Comparison of ENCODE assay signal across 8 cellular contexts in the genomic region with DNA sequence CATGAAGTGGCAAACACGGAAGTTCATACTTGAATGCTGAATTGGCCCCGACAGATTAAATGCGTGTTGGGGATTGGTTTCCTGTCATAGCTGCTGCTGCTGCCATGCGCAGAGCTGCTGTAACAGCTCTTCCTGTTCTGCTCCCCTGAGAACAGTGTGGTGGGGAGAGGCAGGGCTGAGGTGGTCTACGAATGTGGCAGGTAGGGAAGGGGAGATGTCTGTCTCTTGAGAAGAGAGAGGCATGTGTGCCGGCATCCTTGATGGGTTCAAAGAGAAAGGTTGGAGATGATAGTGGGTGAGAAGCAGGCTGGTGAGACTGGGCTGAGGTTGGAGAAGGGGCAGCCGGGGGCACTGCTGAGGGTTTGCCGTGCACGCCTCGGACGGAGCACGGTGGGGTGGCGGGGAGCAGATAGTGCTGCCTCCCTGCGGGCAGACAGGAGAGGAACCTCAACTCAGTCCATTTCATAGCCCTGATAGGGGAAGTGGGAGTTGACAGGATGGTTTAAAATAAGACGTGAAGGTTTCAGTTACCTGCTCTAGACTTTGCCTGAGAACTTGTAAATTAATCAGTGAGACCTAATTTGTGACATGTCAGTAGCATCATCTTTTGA. TPM values are rescaled to one million over a fixed set of nuclear protein-coding genes. Genes with fewer than 3 reads are reported as not detected.
A peak's percentile ranks its signal among the peaks of the same experiment; 100 is the strongest.
DNase-seq lines count a peak whose midpoint lies in the region; ATAC-seq and TF ChIP-seq lines count a peak whose summit lies in the region.

No MANE protein-coding gene starts in this region.

- POLR2A ChIA-PET in CD8-positive, alpha-beta T cell (lab: Charles Lee): interaction anchor here (0.6 to 2.6 kb wide), 19 partner anchors 13 to 499 kb away, joined by 3 to 16 read pairs (median 4); partner anchors contain the start of genes EPB41L5, RALB, TMEM177 and TMEM185B

- H3K36me3 Mint-ChIP-seq in CD8-positive, alpha-beta T cell: peaks cover 2% of the 10 kb centered on the region
- peaks cover 2% of the 10 kb centered on the region for H3K36me3 Mint-ChIP-seq in activated CD8-positive, alpha-beta memory T cell treated with anti-CD3 and anti-CD28 coated beads, Interleukin-2, amount 10 ng/mL, durations not matched to agents 7 days and 5 days

- H3K36me3 ChIP-seq in CD8-positive, alpha-beta T cell (ENCODE audit: insufficient read depth, low read length): no peaks in the 10 kb centered on the region
- H3K36me3 ChIP-seq in KOPT-K1 (ENCODE audit: insufficient read depth, low read length) (no peaks in the 10 kb centered on the region), gastroesophageal sphincter (peaks cover 0 to 24% of the 10 kb centered on the region in 2 donors)

- intact Hi-C loops in CD8-positive, alpha-beta T cell (cut with DNase I, micrococcal nuclease): loop anchor here (1.0 to 5.0 kb wide), 16 partner anchors 46 to 810 kb away; partner anchors contain the start of genes EPB41L5 (in 2 of the 2), PTPN4 (in 2 of the 2), RALB (in 2 of the 2) and C2orf76 (in 1 of the 2)

- peaks cover 56% of the 10 kb centered on the region for H3K4me1 ChIP-seq in CD8-positive, alpha-beta T cell (ENCODE audit: insufficient read depth, low read length)
- peaks cover 0 to 10% (median 0%) of the 10 kb centered on the region in 3 donors for H3K4me1 ChIP-seq in gastroesophageal sphincter

- peak overlapping the region; percentile 63 for H3K4me3 ChIP-seq in CD8-positive, alpha-beta T cell (ENCODE audit: low read depth, low read length)
- H3K4me3 ChIP-seq in gastroesophageal sphincter: peak overlapping the region in 1 of 2 donors; percentile 20

- CTCF ChIA-PET in CD8-positive, alpha-beta T cell (lab: Charles Lee): interaction anchor here (0.6 to 3.8 kb wide), 38 partner anchors 7 to 536 kb away, joined by 3 to 73 read pairs (median 5); partner anchors contain the start of genes EPB41L5, PTPN4, RALB and TMEM185B
- CTCF ChIA-PET in activated CD8-positive, alpha-beta memory T cell treated with anti-CD3 and anti-CD28 coated beads, Interleukin-2, amount 10 ng/mL, durations not matched to agents 7 days and 5 days (lab: Charles Lee): interaction anchor here (0.6 to 6.4 kb wide), 27 partner anchors 8 to 504 kb away, joined by 3 to 93 read pairs (median 4); partner anchors contain the start of genes EPB41L5, PTPN4 and TMEM185B

- DNase-seq in CD8-positive, alpha-beta T cell: peak; percentile 63 to 89 (median 76)
- peak; percentile 89 for DNase-seq in activated CD8-positive, alpha-beta memory T cell treated with anti-CD3 and anti-CD28 coated beads, Interleukin-2, amount 10 ng/mL, durations not matched to agents 7 days and 5 days
- DNase-seq in stimulated activated CD4-positive, alpha-beta T cell treated with anti-CD3 and anti-CD28 coated beads, Interleukin-4, amount 100 ng/mL, for 4 hours: peak; percentile 68 to 82
- DNase-seq in DMS79 treated with DMSO at 0.1 percent for 48 hours (lab: John Stamatoyannopoulos, UW) (no peak), OCI-M2 (lab: John Stamatoyannopoulos, UW; ENCODE audit: unreplicated experiment) (no peak)

- TF ChIP-seq POLR2A in gastroesophageal sphincter (IDR thresholded peaks at IDR 0.05): no peak

- no peak for TF ChIP-seq EP300 in gastroesophageal sphincter (IDR thresholded peaks at IDR 0.05)

- H3K27me3 ChIP-seq in CD8-positive, alpha-beta T cell (ENCODE audit: insufficient read depth, low read length): no peaks in the 10 kb centered on the region
- H3K27me3 ChIP-seq in gastroesophageal sphincter: no peaks in the 10 kb centered on the region

- peak; percentile 93 for ATAC-seq in CD8-positive, alpha-beta T cell
- peak; percentile 97 for ATAC-seq in GM21390 (IDR thresholded peaks at IDR 0.05; ENCODE audit: unreplicated experiment)
- ATAC-seq in activated CD8-positive, alpha-beta memory T cell treated with anti-CD3 and anti-CD28 coated beads, Interleukin-2, amount 10 ng/mL, durations not matched to agents 7 days and 5 days: peak; percentile 95
- ATAC-seq in gastroesophageal sphincter: peak; percentile 40

- H3K4me3 Mint-ChIP-seq in CD8-positive, alpha-beta T cell: peak overlapping the region; percentile 91
- H3K4me3 Mint-ChIP-seq in activated CD8-positive, alpha-beta memory T cell treated with anti-CD3 and anti-CD28 coated beads, Interleukin-2, amount 10 ng/mL, durations not matched to agents 7 days and 5 days: peak overlapping the region; percentile 89

- H3K27me3 Mint-ChIP-seq in CD8-positive, alpha-beta T cell (ENCODE audit: low read depth): no peaks in the 10 kb centered on the region
- H3K27me3 Mint-ChIP-seq in activated CD8-positive, alpha-beta memory T cell treated with anti-CD3 and anti-CD28 coated beads, Interleukin-2, amount 10 ng/mL, durations not matched to agents 7 days and 5 days: no peaks in the 10 kb centered on the region

- 67 to 77% methylated on average over 6 to 14 of the region's 15 CpGs for WGBS in gastroesophageal sphincter (ENCODE audit: low coverage in 1 of 2), 2 donors

- no peaks in the 10 kb centered on the region for H3K9me3 ChIP-seq in CD8-positive, alpha-beta T cell (ENCODE audit: low read length)
- H3K9me3 ChIP-seq in KOPT-K1 (ENCODE audit: insufficient read depth, low read length, poor library complexity, severe bottlenecking) (no peaks in the 10 kb centered on the region), gastroesophageal sphincter (no peaks in the 10 kb centered on the region)

- peaks cover 65% of the 10 kb centered on the region for H3K4me1 Mint-ChIP-seq in CD8-positive, alpha-beta T cell (ENCODE audit: low read depth)
- peaks cover 55% of the 10 kb centered on the region for H3K4me1 Mint-ChIP-seq in activated CD8-positive, alpha-beta memory T cell treated with anti-CD3 and anti-CD28 coated beads, Interleukin-2, amount 10 ng/mL, durations not matched to agents 7 days and 5 days

- peak overlapping the region; percentile 98 for H3K27ac Mint-ChIP-seq in CD8-positive, alpha-beta T cell
- H3K27ac Mint-ChIP-seq in activated CD8-positive, alpha-beta memory T cell treated with anti-CD3 and anti-CD28 coated beads, Interleukin-2, amount 10 ng/mL, durations not matched to agents 7 days and 5 days: peak overlapping the region; percentile 96

- H3K27ac ChIP-seq in CD8-positive, alpha-beta T cell (ENCODE audit: low read depth, low read length): peak overlapping the region; percentile 73
- H3K27ac ChIP-seq in KOPT-K1 (ENCODE audit: low read depth, low read length, poor library complexity, severe bottlenecking) (peak overlapping the region; percentile 67), gastroesophageal sphincter (no peak overlapping the region)

- peak; percentile 60 for TF ChIP-seq CTCF in CD8-positive, alpha-beta T cell (IDR thresholded peaks at IDR 0.05)
- no peak for TF ChIP-seq CTCF in gastroesophageal sphincter (IDR thresholded peaks at IDR 0.05)

- H3K9me3 Mint-ChIP-seq in CD8-positive, alpha-beta T cell: no peaks in the 10 kb centered on the region
- no peaks in the 10 kb centered on the region for H3K9me3 Mint-ChIP-seq in activated CD8-positive, alpha-beta memory T cell treated with anti-CD3 and anti-CD28 coated beads, Interleukin-2, amount 10 ng/mL, durations not matched to agents 7 days and 5 days (ENCODE audit: low read depth)

RNA-seq across cellular contexts. Expression of gene TMEM185B, which starts 46.1 kb away (rescaled TPM):
- total RNA-seq in CD8-positive, alpha-beta T cell: 10 to 100 TPM; 21.3 to 23.5 TPM
- total RNA-seq in activated CD8-positive, alpha-beta memory T cell treated with anti-CD3 and anti-CD28 coated beads, Interleukin-2, amount 10 ng/mL, durations not matched to agents 7 days and 5 days: 10 to 100 TPM; 20.3 to 21.4 TPM
- total RNA-seq in gastroesophageal sphincter: 10 to 100 TPM; 22.8 to 28.9 (median 25.3) TPM

Comparison
In these comparisons a context has a peak if more than half of its experiments do, and no peak if none do; other contexts are left out.
1. ATAC-seq: peak in every context shown above with its lines; median percentile 97 in GM21390; 95 in activated CD8-positive, alpha-beta memory T cell treated with anti-CD3 and anti-CD28 coated beads, Interleukin-2, amount 10 ng/mL, durations not matched to agents 7 days and 5 days; 93 in CD8-positive, alpha-beta T cell; 40 in gastroesophageal sphincter.
2. DNase-seq: peak in CD8-positive, alpha-beta T cell (7 of 7), activated CD8-positive, alpha-beta memory T cell treated with anti-CD3 and anti-CD28 coated beads, Interleukin-2, amount 10 ng/mL, durations not matched to agents 7 days and 5 days (single experiment) and stimulated activated CD4-positive, alpha-beta T cell treated with anti-CD3 and anti-CD28 coated beads, Interleukin-4, amount 100 ng/mL, for 4 hours (2 of 2); none in DMS79 treated with DMSO at 0.1 percent for 48 hours (single experiment) and OCI-M2 (single experiment).
3. H3K27ac ChIP-seq: peak in CD8-positive, alpha-beta T cell (single experiment) and KOPT-K1 (single experiment); none in gastroesophageal sphincter (0 of 4).